Comparison of ENCODE assay signal across 37 cellular contexts in the genomic region with DNA sequence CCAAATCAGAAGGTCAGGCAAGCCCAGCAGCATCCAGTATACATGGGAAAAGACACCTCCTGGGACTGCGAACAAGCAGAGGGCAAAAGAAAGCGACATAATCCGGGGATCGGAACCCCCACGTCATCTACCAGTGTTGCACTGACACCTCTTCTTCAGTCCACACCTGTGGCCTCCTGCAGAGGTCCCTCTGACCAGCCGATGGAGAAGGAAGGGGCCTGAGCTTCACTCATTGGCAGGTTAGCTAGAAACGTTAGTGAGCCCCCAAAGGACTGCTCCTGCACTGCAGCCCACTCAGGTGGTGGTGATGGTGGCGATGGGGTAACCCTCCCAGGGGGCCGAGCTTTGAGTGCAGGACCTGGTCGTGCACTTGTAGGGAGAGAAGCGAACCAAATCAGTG. TPM values are rescaled to one million over a fixed set of nuclear protein-coding genes. Genes with fewer than 3 reads are reported as not detected.
"Had no signal": no experiment of that assay in that cellular context is flagged by ENCODE, and none has a peak within 500 bp of the region (broad histone marks: within the 10 kb centered on the region; RNA-seq: fewer than 3 reads in every experiment).

No MANE protein-coding gene starts in this region.

- H3K9me3 ChIP-seq: adrenal gland, Peyer's patch had no signal

- DNase-seq: activated B cell treated with CpG ODN at 0.5 μM for 24 hours; activated CD4-positive, alpha-beta T cell treated with anti-CD3 and anti-CD28 coated beads for 48 hours; activated CD4-positive, alpha-beta T cell treated with anti-CD3 and anti-CD28 coated beads, Interleukin-2, amount 50 U/mL, for 4 hours; activated CD4-positive, CD25-positive, alpha-beta regulatory T cell treated with anti-CD3 and anti-CD28 coated beads, Interleukin-2, amount 50 U/mL, for 72 hours; activated CD8-positive, alpha-beta T cell treated with anti-CD3 and anti-CD28 coated beads for 36 hours; activated gamma-delta T cell treated with Interleukin-2 at 50 U/mL for 16 hours; activated naive CD4-positive, alpha-beta T cell treated with anti-CD3 and anti-CD28 coated beads for 36 hours; activated T-cell treated with anti-CD3 and anti-CD28 coated beads, Interleukin-2, amount 50 U/mL, for 1 hour; activated T-cell treated with anti-CD3 and anti-CD28 coated beads, Interleukin-2, amount 50 U/mL, for 72 hours; central memory CD4-positive, alpha-beta T cell; MM.1S; MV-4-11; NCI-H1092; NCI-H146; NCI-H187; NCI-H2029 treated with DMSO at 0.1 percent for 48 hours; NCI-H2107; NCI-H2171; NCI-H510A; NCI-H748 treated with DMSO at 0.1 percent for 48 hours; NK-92 treated with Interleukin-12 subunit alpha and Interleukin-12 subunit beta, amount 100 ng/mL, for 24 hours; PC-3; RPMI8226; SW 1271; T-helper 1 cell; T-helper 2 cell; T-helper 9 cell had no signal

- H3K36me3 ChIP-seq: adrenal gland, Peyer's patch had no signal

- H3K4me3 ChIP-seq: adrenal gland, Peyer's patch had no signal

- H3K27ac ChIP-seq: adrenal gland, KMS-11, Peyer's patch, VCaP had no signal

- H3K27me3 ChIP-seq: adrenal gland, Peyer's patch had no signal

- H3K27ac Mint-ChIP-seq: activated B cell treated with CpG ODN at 0.5 μM for 24 hours; activated CD8-positive, alpha-beta T cell treated with anti-CD3 and anti-CD28 coated beads for 36 hours; activated naive CD4-positive, alpha-beta T cell treated with anti-CD3 and anti-CD28 coated beads for 36 hours; activated T-cell treated with anti-CD3 and anti-CD28 coated beads, Interleukin-2, amount 50 U/mL, for 72 hours; activated T-helper 17 cell treated with anti-CD3 and anti-CD28 coated beads, Interleukin-2, amount 50 U/mL, for 72 hours; brain had no signal

- H3K9me3 Mint-ChIP-seq: activated B cell treated with CpG ODN at 0.5 μM for 24 hours; activated CD8-positive, alpha-beta T cell treated with anti-CD3 and anti-CD28 coated beads for 36 hours; activated naive CD4-positive, alpha-beta T cell treated with anti-CD3 and anti-CD28 coated beads for 36 hours; activated naive CD4-positive, alpha-beta T cell treated with anti-CD3 and anti-CD28 coated beads, Interleukin-2, amount 50 U/mL, for 72 hours; activated T-cell treated with anti-CD3 and anti-CD28 coated beads, Interleukin-2, amount 50 U/mL, for 72 hours; activated T-helper 17 cell treated with anti-CD3 and anti-CD28 coated beads, Interleukin-2, amount 50 U/mL, for 72 hours had no signal

- H3K4me2 ChIP-seq: KMS-11 had no signal

- H3K4me1 Mint-ChIP-seq: activated B cell treated with CpG ODN at 0.5 μM for 24 hours; activated T-helper 17 cell treated with anti-CD3 and anti-CD28 coated beads, Interleukin-2, amount 50 U/mL, for 72 hours; brain had no signal

- ATAC-seq: activated CD8-positive, alpha-beta T cell treated with anti-CD3 and anti-CD28 coated beads for 36 hours; activated naive CD4-positive, alpha-beta T cell treated with anti-CD3 and anti-CD28 coated beads, Interleukin-2, amount 50 U/mL, for 72 hours; activated T-cell treated with anti-CD3 and anti-CD28 coated beads, Interleukin-2, amount 50 U/mL, for 72 hours; activated T-helper 17 cell treated with anti-CD3 and anti-CD28 coated beads, Interleukin-2, amount 50 U/mL, for 72 hours; PC-3; Right ventricle myocardium inferior had no signal

- H3K27me3 Mint-ChIP-seq: activated CD8-positive, alpha-beta T cell treated with anti-CD3 and anti-CD28 coated beads for 36 hours had no signal

- H3K4me1 ChIP-seq: adrenal gland, Peyer's patch had no signal

- H3K36me3 Mint-ChIP-seq: activated naive CD4-positive, alpha-beta T cell treated with anti-CD3 and anti-CD28 coated beads, Interleukin-2, amount 50 U/mL, for 72 hours; brain had no signal

- H3K9ac ChIP-seq: KMS-11 had no signal

- H3K4me3 Mint-ChIP-seq: activated B cell treated with CpG ODN at 0.5 μM for 24 hours; activated CD8-positive, alpha-beta T cell treated with anti-CD3 and anti-CD28 coated beads for 36 hours; activated naive CD4-positive, alpha-beta T cell treated with anti-CD3 and anti-CD28 coated beads for 36 hours; activated T-cell treated with anti-CD3 and anti-CD28 coated beads, Interleukin-2, amount 50 U/mL, for 72 hours; activated T-helper 17 cell treated with anti-CD3 and anti-CD28 coated beads, Interleukin-2, amount 50 U/mL, for 72 hours; brain had no signal

RNA-seq across cellular contexts. Expression of a gene that starts 22.1 kb away (rescaled TPM):
- total RNA-seq: activated naive CD4-positive, alpha-beta T cell treated with anti-CD3 and anti-CD28 coated beads for 36 hours; LHCN-M2 had no signal

RNA-seq across cellular contexts. Expression of a gene that starts 53.5 kb away (rescaled TPM):
- total RNA-seq: bronchial epithelial cell, LHCN-M2, PC-3 had no signal

RNA-seq across cellular contexts. Expression of a gene that starts 53.6 kb away (rescaled TPM):
- total RNA-seq: bronchial epithelial cell, LHCN-M2, PC-3 had no signal
